In genomic region chr10:22792161-22792560, GRCh38 we compare ENCODE assay signal across 16 cellular contexts.
A peak's percentile ranks its signal among the peaks of the same experiment; 100 is the strongest.
DNase-seq lines count a peak whose midpoint lies in the region; ATAC-seq, FAIRE-seq and TF ChIP-seq lines count a peak whose summit lies in the region.
"Had no signal": no experiment of that assay in that cellular context is flagged by ENCODE, and none has a peak within 500 bp of the region (broad histone marks: within the 10 kb centered on the region; RNA-seq: fewer than 3 reads in every experiment).

No MANE protein-coding gene starts in this region.

- H3K9me1 ChIP-seq in keratinocyte (ENCODE audit: control insufficient read depth, extremely low read depth, insufficient read depth, low read length) = no peaks in the 10 kb centered on the region

- no peak overlapping the region for H3K27ac ChIP-seq in breast epithelium
- no peak overlapping the region for H3K27ac ChIP-seq in keratinocyte (ENCODE audit: control insufficient read depth, insufficient read depth, low read length)
- no peak overlapping the region for H3K27ac ChIP-seq in aorta (ENCODE audit: low read depth in 1 of 2, low read length in 2 of 2)
- H3K27ac ChIP-seq: BLaER1 treated with 17β-estradiol and CSF1 and Interleukin-3, amounts not matched to agents 10 nM and 100 nM had no signal

- H3K36me3 Mint-ChIP-seq in MCF 10A (ENCODE audit: insufficient read depth, unreplicated experiment) = no peaks in the 10 kb centered on the region
- H3K36me3 Mint-ChIP-seq: CD8-positive, alpha-beta T cell had no signal

- TF ChIP-seq POLR2A in breast epithelium (IDR thresholded peaks at IDR 0.05) = no peak

- H3K27me3 ChIP-seq in breast epithelium = no peaks in the 10 kb centered on the region
- H3K27me3 ChIP-seq in bronchial epithelial cell (ENCODE audit: control insufficient read depth, insufficient read depth, low read length) = no peaks in the 10 kb centered on the region
- no peaks in the 10 kb centered on the region for H3K27me3 ChIP-seq in keratinocyte (ENCODE audit: control insufficient read depth, extremely low read depth, insufficient read depth, low read length)
- no peaks in the 10 kb centered on the region for H3K27me3 ChIP-seq in aorta (ENCODE audit: control insufficient read depth in 1 of 2, insufficient read depth in 2 of 2, low read length in 1 of 2)

- CTCF ChIA-PET in MCF 10A (lab: Yijun Ruan, JAX) = no interaction called here

- no peaks in the 10 kb centered on the region for H3K9me3 ChIP-seq in breast epithelium
- H3K9me3 ChIP-seq in keratinocyte (ENCODE audit: control insufficient read depth, low read depth, low read length) = no peaks in the 10 kb centered on the region
- H3K9me3 ChIP-seq in aorta (ENCODE audit: control insufficient read depth, low read length) = no peaks in the 10 kb centered on the region

- no peaks in the 10 kb centered on the region for H4K20me1 ChIP-seq in keratinocyte (ENCODE audit: control insufficient read depth, extremely low read depth, insufficient read depth, low read length)
- H4K20me1 ChIP-seq: BLaER1 treated with 17β-estradiol and CSF1 and Interleukin-3, amounts not matched to agents 10 nM and 100 nM had no signal

- H3K4me1 Mint-ChIP-seq in MCF 10A (ENCODE audit: insufficient read depth, unreplicated experiment) = no peaks in the 10 kb centered on the region
- H3K4me1 Mint-ChIP-seq: B cell, H9 had no signal

- intact Hi-C loops in MCF 10A (cut with micrococcal nuclease) (no loop called here), breast epithelium (cut with DNase I; ENCODE audit: low total_unique reads) (no loop called here), aorta (cut with DNase I) (no loop called here), left ventricle myocardium superior (cut with micrococcal nuclease) (no loop called here)

- no peak overlapping the region for H3K4me3 Mint-ChIP-seq in MCF 10A (ENCODE audit: unreplicated experiment)
- H3K4me3 Mint-ChIP-seq: B cell; CD8-positive, alpha-beta T cell; H9 had no signal

- no TSS peak for BruUV-seq in MCF 10A (replicated peaks; lab: Mats Ljungman, UMichigan)

- H3K9ac ChIP-seq in keratinocyte (ENCODE audit: control insufficient read depth, extremely low read depth, insufficient read depth, low read length) = no peak overlapping the region
- H3K9ac ChIP-seq: BLaER1 treated with 17β-estradiol and CSF1 and Interleukin-3, amounts not matched to agents 10 nM and 100 nM had no signal

- H3K4me3 ChIP-seq in breast epithelium (no peak overlapping the region), bronchial epithelial cell (ENCODE audit: low read depth, low read length) (no peak overlapping the region), keratinocyte (ENCODE audit: control insufficient read depth in 2 of 3, extremely low read depth in 1 of 3, insufficient read depth in 2 of 3, low read depth in 1 of 3, low read length in 3 of 3) (no peak overlapping the region), aorta (ENCODE audit: low read length in 2 of 2) (no peak overlapping the region)
- H3K4me3 ChIP-seq: BLaER1 treated with 17β-estradiol and CSF1 and Interleukin-3, amounts not matched to agents 10 nM and 100 nM had no signal

- H3K4me2 ChIP-seq in keratinocyte (ENCODE audit: control insufficient read depth, extremely low read depth, insufficient read depth, low read depth, low read length) = no peak overlapping the region
- H3K4me2 ChIP-seq: BLaER1 treated with 17β-estradiol and CSF1 and Interleukin-3, amounts not matched to agents 10 nM and 100 nM had no signal

- DNase-seq in MCF 10A (ENCODE audit: unreplicated experiment) = peak; percentile 13
- no peak for DNase-seq in breast epithelium (ENCODE audit: low spot score in 2 of 2)
- peak; percentile 66 for DNase-seq in bronchial epithelial cell (ENCODE audit: low read depth)
- DNase-seq in keratinocyte (ENCODE audit: low read depth, low spot score) = no peak
- no peak for DNase-seq in epidermal melanocyte (ENCODE audit: insufficient read length, low spot score)
- no peak for DNase-seq in aorta
- no peak for DNase-seq in left ventricle myocardium superior
- DNase-seq: 8988T; Calu3; CD8-positive, alpha-beta T cell; DMS79 treated with DMSO at 0.1 percent for 48 hours; GF-D8; GOT3; H9 had no signal

- H3K36me3 ChIP-seq in breast epithelium (no peaks in the 10 kb centered on the region), bronchial epithelial cell (ENCODE audit: control insufficient read depth, insufficient read depth, low read length) (no peaks in the 10 kb centered on the region), keratinocyte (ENCODE audit: control insufficient read depth in 2 of 2, extremely low read depth in 1 of 2, insufficient read depth in 2 of 2, low read length in 2 of 2) (no peaks in the 10 kb centered on the region), aorta (ENCODE audit: control insufficient read depth in 1 of 2, insufficient read depth in 2 of 2, low read length in 1 of 2) (no peaks in the 10 kb centered on the region)
- H3K36me3 ChIP-seq: BLaER1 treated with 17β-estradiol and CSF1 and Interleukin-3, amounts not matched to agents 10 nM and 100 nM had no signal

- H2AFZ ChIP-seq in keratinocyte (ENCODE audit: control insufficient read depth, low read length) = peak overlapping the region; percentile 7

- H3K79me2 ChIP-seq in keratinocyte (ENCODE audit: control insufficient read depth, insufficient read depth, low read length) = no peaks in the 10 kb centered on the region

- no peaks in the 10 kb centered on the region for H3K4me1 ChIP-seq in breast epithelium
- H3K4me1 ChIP-seq in keratinocyte (ENCODE audit: control insufficient read depth, extremely low read depth, insufficient read depth, low read length) = no peaks in the 10 kb centered on the region
- peaks cover 0 to 2% of the 10 kb centered on the region in 2 donors for H3K4me1 ChIP-seq in aorta (ENCODE audit: control insufficient read depth in 1 of 2, insufficient read depth in 2 of 2, low read length in 2 of 2)
- H3K4me1 ChIP-seq: BLaER1 treated with 17β-estradiol and CSF1 and Interleukin-3, amounts not matched to agents 10 nM and 100 nM had no signal

- TF ChIP-seq CTCF in MCF 10A (IDR thresholded peaks at IDR 0.05; ENCODE audit: unreplicated experiment) (no peak), breast epithelium (IDR thresholded peaks at IDR 0.05) (no peak), bronchial epithelial cell (IDR thresholded peaks at IDR 0.05; ENCODE audit: insufficient read depth, low read length, severe bottlenecking) (no peak), keratinocyte (optimal IDR thresholded peaks at IDR 0.05 in 1 of 3, IDR thresholded peaks at IDR 0.05 in 1 of 3, conservative IDR thresholded peaks at IDR 0.05 in 1 of 3; ENCODE audit: extremely low read depth in 1 of 3, insufficient read depth in 2 of 3, low read length in 3 of 3) (no peak)

- peaks cover 14% of the 10 kb centered on the region for H3K9me3 Mint-ChIP-seq in MCF 10A (ENCODE audit: unreplicated experiment)
- H3K9me3 Mint-ChIP-seq: CD8-positive, alpha-beta T cell had no signal

- no peak overlapping the region for H3K27ac Mint-ChIP-seq in MCF 10A (ENCODE audit: low read depth, unreplicated experiment)
- H3K27ac Mint-ChIP-seq: B cell; CD8-positive, alpha-beta T cell; H9 had no signal

- no peak for FAIRE-seq in bronchial epithelial cell (lab: Jason Lieb, UNC)
- peak; percentile 93 for FAIRE-seq in keratinocyte (lab: Jason Lieb, UNC)

- POLR2A ChIA-PET in MCF 10A (lab: Yijun Ruan, JAX) = interaction anchor here (0.9 kb wide), 1 partner anchor 11 kb away, joined by 3 read pairs; no protein-coding TSS in a partner anchor

- dilution Hi-C loops in keratinocyte (cut with MboI; ENCODE audit: extremely low pct_ligation_motif_present, low sequenced_read_pairs) = no loop called here

- H3K27me3 Mint-ChIP-seq in MCF 10A (ENCODE audit: insufficient read depth, unreplicated experiment) = no peaks in the 10 kb centered on the region

- WGBS in aorta, 2 donors = 65 to 74% methylated on average over 4 of the region's 4 CpGs

- ATAC-seq in aorta (ENCODE audit: low FRiP score) (no peak), left ventricle myocardium superior (no peak)
- ATAC-seq: CD8-positive, alpha-beta T cell had no signal

Comparison
In these comparisons a context has a peak if more than half of its experiments do, and no peak if none do; other contexts are left out.
1. DNase-seq: peak in MCF 10A (single experiment) and bronchial epithelial cell (single experiment); none in breast epithelium (0 of 2), keratinocyte (single experiment), epidermal melanocyte (single experiment), aorta (0 of 2) and left ventricle myocardium superior (single experiment).